Comparison of ENCODE assay signal across 21 cellular contexts in genomic region chr1:178689769-178690168, GRCh38.
"Had no signal": no experiment of that assay in that cellular context is flagged by ENCODE, and none has a peak within 500 bp of the region (broad histone marks: within the 10 kb centered on the region; RNA-seq: fewer than 3 reads in every experiment).

No MANE protein-coding gene starts in this region.

- H3K4me3 Mint-ChIP-seq: activated naive CD8-positive, alpha-beta T cell; activated T-cell treated with anti-CD3 and anti-CD28 coated beads, Interleukin-2, amount 50 U/mL, for 24 hours; activated T-helper 17 cell treated with anti-CD3 and anti-CD28 coated beads, Interleukin-2, amount 50 U/mL, for 72 hours; central memory CD8-positive, alpha-beta T cell; effector memory CD8-positive, alpha-beta T cell; naive thymus-derived CD4-positive, alpha-beta T cell; type B pancreatic cell had no signal

- ATAC-seq: activated T-helper 17 cell treated with anti-CD3 and anti-CD28 coated beads, Interleukin-2, amount 50 U/mL, for 72 hours; effector memory CD8-positive, alpha-beta T cell; esophagus mucosa; heart right ventricle; lower lobe of right lung; naive thymus-derived CD4-positive, alpha-beta T cell had no signal

- H3K9me3 ChIP-seq: breast epithelium, heart right ventricle, lower lobe of right lung, spleen, thoracic aorta, vagina had no signal

- H3K36me3 Mint-ChIP-seq: activated naive CD8-positive, alpha-beta T cell; naive thymus-derived CD4-positive, alpha-beta T cell; type B pancreatic cell had no signal

- H3K27ac Mint-ChIP-seq: activated naive CD8-positive, alpha-beta T cell; activated T-cell treated with anti-CD3 and anti-CD28 coated beads, Interleukin-2, amount 50 U/mL, for 24 hours; activated T-helper 17 cell treated with anti-CD3 and anti-CD28 coated beads, Interleukin-2, amount 50 U/mL, for 72 hours; effector memory CD8-positive, alpha-beta T cell; naive thymus-derived CD4-positive, alpha-beta T cell; type B pancreatic cell had no signal

- H3K4me3 ChIP-seq: breast epithelium, heart right ventricle, lower lobe of right lung, spleen, thoracic aorta, vagina had no signal

- H3K27me3 ChIP-seq: breast epithelium, heart right ventricle, spleen, vagina had no signal

- H3K4me1 Mint-ChIP-seq: activated T-helper 17 cell treated with anti-CD3 and anti-CD28 coated beads, Interleukin-2, amount 50 U/mL, for 72 hours; central memory CD8-positive, alpha-beta T cell had no signal

- H3K9me3 Mint-ChIP-seq: activated T-cell treated with anti-CD3 and anti-CD28 coated beads, Interleukin-2, amount 50 U/mL, for 24 hours; activated T-helper 17 cell treated with anti-CD3 and anti-CD28 coated beads, Interleukin-2, amount 50 U/mL, for 72 hours; central memory CD8-positive, alpha-beta T cell; effector memory CD8-positive, alpha-beta T cell; type B pancreatic cell had no signal

- H3K36me3 ChIP-seq: breast epithelium, heart right ventricle, lower lobe of right lung, spleen, thoracic aorta, vagina had no signal

- H3K27me3 Mint-ChIP-seq: central memory CD8-positive, alpha-beta T cell; type B pancreatic cell had no signal

- DNase-seq: activated CD4-positive, CD25-positive, alpha-beta regulatory T cell treated with anti-CD3 and anti-CD28 coated beads, Interleukin-2, amount 50 U/mL, for 72 hours; activated CD8-positive, alpha-beta memory T cell treated with anti-CD3 and anti-CD28 coated beads, Interleukin-2, amount 50 U/mL, for 4 hours; activated naive CD4-positive, alpha-beta T cell; activated T-cell treated with anti-CD3 and anti-CD28 coated beads, Interleukin-2, amount 50 U/mL, for 24 hours; effector memory CD8-positive, alpha-beta T cell; heart right ventricle; kidney; lower lobe of right lung; naive thymus-derived CD4-positive, alpha-beta T cell; spleen; stimulated activated CD4-positive, alpha-beta T cell treated with anti-CD3 and anti-CD28 coated beads, Interleukin-4, amount 100 ng/mL, for 1 hour; stimulated activated naive CD4-positive, alpha-beta T cell treated with Interleukin-2 at 50 U/mL for 16 hours had no signal

- H3K27ac ChIP-seq: breast epithelium, heart right ventricle, lower lobe of right lung, spleen, thoracic aorta, vagina, VCaP had no signal

- H3K4me1 ChIP-seq: breast epithelium, lower lobe of right lung, vagina had no signal
